Comparison of ENCODE assay signal across 22 cellular contexts in the genomic region with DNA sequence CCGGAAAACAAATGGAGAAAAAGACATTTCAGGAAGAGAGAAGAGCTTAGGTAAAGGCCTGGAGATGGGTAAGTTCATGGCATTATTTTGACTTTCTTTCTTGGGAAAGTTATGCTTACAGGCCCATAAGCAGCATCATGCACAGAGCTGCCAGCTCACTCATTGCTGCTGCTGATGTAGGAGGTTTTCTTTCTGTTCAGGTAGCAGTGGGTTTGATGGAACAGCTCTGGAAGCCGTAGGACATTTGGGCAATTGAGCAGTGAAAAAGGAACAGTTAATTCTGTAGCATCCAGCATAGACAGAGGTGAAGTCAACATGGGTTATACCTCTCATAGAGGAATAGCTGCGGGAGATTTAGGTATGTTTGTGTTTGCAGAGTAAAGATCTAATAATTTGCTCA. TPM values are rescaled to one million over a fixed set of nuclear protein-coding genes. Genes with fewer than 3 reads are reported as not detected.
A peak's percentile ranks its signal among the peaks of the same experiment; 100 is the strongest.
DNase-seq lines count a peak whose midpoint lies in the region; ATAC-seq and TF ChIP-seq lines count a peak whose summit lies in the region.
"Had no signal": no experiment of that assay in that cellular context is flagged by ENCODE, and none has a peak within 500 bp of the region (broad histone marks: within the 10 kb centered on the region; RNA-seq: fewer than 3 reads in every experiment).

No MANE protein-coding gene starts in this region.

- H3K27me3 ChIP-seq in right lobe of liver = no peaks in the 10 kb centered on the region

- H3K9me3 ChIP-seq in right lobe of liver = no peaks in the 10 kb centered on the region
- H3K9me3 ChIP-seq: BLaER1, SJCRH30 had no signal

- H3K27me3 Mint-ChIP-seq in brain = peaks cover 39% of the 10 kb centered on the region

- ATAC-seq in right lobe of liver (no peak), GM21447 (IDR thresholded peaks at IDR 0.05; ENCODE audit: unreplicated experiment) (no peak)
- ATAC-seq: GM12878, HCT116, Right ventricle myocardium inferior, SK-N-SH treated with all-trans-retinoic acid at 6 μM for 48 hours had no signal

- TF ChIP-seq POLR2A in right lobe of liver (IDR thresholded peaks at IDR 0.05) = no peak

- no peak overlapping the region for H3K27ac Mint-ChIP-seq in brain
- H3K27ac Mint-ChIP-seq: CD4-positive, CD25-positive, alpha-beta regulatory T cell had no signal

- H3K36me3 ChIP-seq in right lobe of liver = no peaks in the 10 kb centered on the region
- H3K36me3 ChIP-seq: BLaER1, SJCRH30 had no signal

- TF ChIP-seq CTCF in brain (conservative IDR thresholded peaks at IDR 0.05) = no peak
- no peak for TF ChIP-seq CTCF in right lobe of liver (IDR thresholded peaks at IDR 0.05)

- peaks cover 0 to 43% (median 12%) of the 10 kb centered on the region in 4 donors for H3K4me1 ChIP-seq in right lobe of liver
- H3K4me1 ChIP-seq: SJCRH30 had no signal

- peak overlapping the region in 3 of 5 experiments; percentile 24 to 89 (median 88) for H3K4me3 Mint-ChIP-seq in brain

- WGBS in right lobe of liver (ENCODE audit: insufficient coverage, low coverage, low lambda C conversion rate, missing lambda C conversion rate) = 42% methylated on average over 2 of the region's 3 CpGs

- H3K36me3 Mint-ChIP-seq in brain = no peaks in the 10 kb centered on the region
- H3K36me3 Mint-ChIP-seq: CD4-positive, CD25-positive, alpha-beta regulatory T cell had no signal

- H3K9me3 Mint-ChIP-seq in brain = no peaks in the 10 kb centered on the region

- DNase-seq in NCI-H748 (lab: John Stamatoyannopoulos, UW; ENCODE audit: unreplicated experiment) = peak; percentile 17
- DNase-seq in NCI-H748 treated with DMSO at 0.1 percent for 48 hours (lab: John Stamatoyannopoulos, UW) = no peak
- DNase-seq in right lobe of liver = no peak
- no peak for DNase-seq in HCEC 1CT
- DNase-seq in NK-92 (lab: John Stamatoyannopoulos, UW; ENCODE audit: unreplicated experiment) = no peak
- DNase-seq: CD4-positive, CD25-positive, alpha-beta regulatory T cell; GDM1; IMR-90; KG1; NCI-H1048; NCI-H187 treated with DMSO at 0.1 percent for 48 hours; NCI-H2171 treated with DMSO at 0.1 percent for 48 hours; NCI-H446; PC-9; SJCRH30 had no signal

- H3K4me1 Mint-ChIP-seq in brain = peaks cover 66% of the 10 kb centered on the region

- intact Hi-C loops in right lobe of liver (cut with DNase I) = loop anchor here in 1 of 2 donors (10.0 kb wide), 1 partner anchor 207 kb away; no protein-coding TSS in a partner anchor

- H3K27ac ChIP-seq in right lobe of liver = peak overlapping the region in 2 of 3 donors; percentile 28 to 94
- H3K27ac ChIP-seq: BLaER1, PC-9, SJCRH30 had no signal

- H3K4me3 ChIP-seq in right lobe of liver = peak overlapping the region in 1 of 3 donors; percentile 77
- H3K4me3 ChIP-seq: BLaER1, GM12878, PC-9, SJCRH30 had no signal

RNA-seq across cellular contexts. Expression of a gene that starts 3.3 kb away (rescaled TPM):
- 26.5 TPM for polyA plus RNA-seq in brain (ENCODE audit: insufficient read depth, low read depth, low replicate concordance)
- total RNA-seq in right lobe of liver = 10 to 100 TPM; 20.1 to 57.7 (median 31.5) TPM
- total RNA-seq: IMR-90, PC-9 had no signal
- polyA plus RNA-seq: IMR-90 had no signal

RNA-seq across cellular contexts. Expression of a gene that starts 51.6 kb away (rescaled TPM):
- 9.4 TPM for polyA plus RNA-seq in brain (ENCODE audit: insufficient read depth, low read depth, low replicate concordance)
- 10 to 100 TPM in 2 of 6 experiments, 1 to 10 TPM in 4; 6.2 to 23.4 (median 8.8) TPM for total RNA-seq in right lobe of liver
- total RNA-seq: IMR-90, PC-9 had no signal
- polyA plus RNA-seq: GM12878, IMR-90 had no signal
